Comparison of ENCODE assay signal across 9 cellular contexts in the genomic region with DNA sequence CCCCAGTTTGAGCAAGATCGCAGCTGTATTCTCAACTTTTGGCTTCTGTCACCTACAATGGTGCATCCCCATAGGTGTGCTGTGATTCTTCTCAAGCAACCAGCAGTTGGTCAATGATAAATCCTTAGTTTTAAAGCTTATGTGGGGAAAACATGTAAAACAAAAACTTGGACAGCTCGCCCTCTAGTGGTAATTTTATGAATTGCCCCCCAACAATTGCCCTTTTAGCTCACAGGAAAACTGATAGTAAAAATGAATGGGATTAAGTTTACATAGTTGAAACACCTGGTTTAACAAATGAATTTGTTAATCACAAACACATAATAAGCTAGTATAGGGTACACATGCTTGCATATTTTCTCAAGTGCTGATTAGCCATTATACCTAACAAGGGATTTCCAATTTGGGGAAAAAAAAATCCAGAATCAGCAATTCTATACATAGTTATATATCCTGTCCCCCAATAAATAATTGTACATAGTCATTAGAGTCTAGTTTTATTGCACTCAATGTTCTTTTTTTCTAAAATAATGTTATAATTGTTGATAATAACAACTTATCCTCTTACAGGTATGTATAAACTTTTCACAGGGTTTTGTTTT. TPM values are rescaled to one million over a fixed set of nuclear protein-coding genes. Genes with fewer than 3 reads are reported as not detected.
DNase-seq lines count a peak whose midpoint lies in the region; ATAC-seq, FAIRE-seq and TF ChIP-seq lines count a peak whose summit lies in the region.
"Had no signal": no experiment of that assay in that cellular context is flagged by ENCODE, and none has a peak within 500 bp of the region (broad histone marks: within the 10 kb centered on the region; RNA-seq: fewer than 3 reads in every experiment).

No MANE protein-coding gene starts in this region.

- H3K27me3 Mint-ChIP-seq in HFFc6 (ENCODE audit: insufficient read depth) = peaks cover 1% of the 10 kb centered on the region; the same call in 1 of the 2 replicates
- H3K27me3 Mint-ChIP-seq in activated CD8-positive, alpha-beta T cell treated with anti-CD3 and anti-CD28 coated beads, Interleukin-2, amount 10 ng/mL, durations not matched to agents 7 days and 5 days (ENCODE audit: low read depth) = no peaks in the 10 kb centered on the region

- intact Hi-C loops in kidney (cut with DNase I) = no loop called here
- intact Hi-C loops in uterus (cut with DNase I; ENCODE audit: low total_unique reads) = no loop called here

- peaks cover 0 to 12% of the 10 kb centered on the region in 2 donors for H3K27me3 ChIP-seq in uterus

- ATAC-seq in activated CD8-positive, alpha-beta T cell treated with anti-CD3 and anti-CD28 coated beads, Interleukin-2, amount 10 ng/mL, durations not matched to agents 7 days and 5 days = no peak
- ATAC-seq in GM19328 (IDR thresholded peaks at IDR 0.05; ENCODE audit: unreplicated experiment) (no peak), GM21447 (IDR thresholded peaks at IDR 0.05; ENCODE audit: unreplicated experiment) (no peak)

- H3K4me3 ChIP-seq in kidney (ENCODE audit: low read length in 2 of 2) = no peak overlapping the region
- H3K4me3 ChIP-seq in uterus = no peak overlapping the region

- H3K36me3 ChIP-seq in kidney (ENCODE audit: control insufficient read depth in 1 of 2, insufficient read depth in 2 of 2, low read length in 2 of 2) (no peaks in the 10 kb centered on the region), uterus (no peaks in the 10 kb centered on the region)

- no peaks in the 10 kb centered on the region for H3K9me3 Mint-ChIP-seq in HFFc6
- no peaks in the 10 kb centered on the region for H3K9me3 Mint-ChIP-seq in activated CD8-positive, alpha-beta T cell treated with anti-CD3 and anti-CD28 coated beads, Interleukin-2, amount 10 ng/mL, durations not matched to agents 7 days and 5 days (ENCODE audit: insufficient read depth)

- no peaks in the 10 kb centered on the region for H3K4me1 Mint-ChIP-seq in HFFc6 (ENCODE audit: low read depth)
- H3K4me1 Mint-ChIP-seq in activated CD8-positive, alpha-beta T cell treated with anti-CD3 and anti-CD28 coated beads, Interleukin-2, amount 10 ng/mL, durations not matched to agents 7 days and 5 days (ENCODE audit: low read depth) = no peaks in the 10 kb centered on the region

- H3K36me3 Mint-ChIP-seq in HFFc6 (ENCODE audit: low read depth) = no peaks in the 10 kb centered on the region
- no peaks in the 10 kb centered on the region for H3K36me3 Mint-ChIP-seq in activated CD8-positive, alpha-beta T cell treated with anti-CD3 and anti-CD28 coated beads, Interleukin-2, amount 10 ng/mL, durations not matched to agents 7 days and 5 days (ENCODE audit: low read depth)

- H3K4me1 ChIP-seq in kidney (ENCODE audit: control insufficient read depth in 1 of 2, insufficient read depth in 1 of 2, low read depth in 1 of 2, low read length in 2 of 2) = no peaks in the 10 kb centered on the region
- no peaks in the 10 kb centered on the region for H3K4me1 ChIP-seq in uterus

- H3K27ac ChIP-seq in kidney (ENCODE audit: low read depth in 2 of 2, low read length in 2 of 2) (no peak overlapping the region), uterus (no peak overlapping the region)

- no peak overlapping the region for H3K27ac Mint-ChIP-seq in HFFc6
- no peak overlapping the region for H3K27ac Mint-ChIP-seq in activated CD8-positive, alpha-beta T cell treated with anti-CD3 and anti-CD28 coated beads, Interleukin-2, amount 10 ng/mL, durations not matched to agents 7 days and 5 days

- TF ChIP-seq POLR2A in uterus (IDR thresholded peaks at IDR 0.05) = no peak

- POLR2A ChIA-PET in activated CD8-positive, alpha-beta T cell treated with anti-CD3 and anti-CD28 coated beads, Interleukin-2, amount 10 ng/mL, durations not matched to agents 7 days and 5 days (lab: Charles Lee) = no interaction called here

- CTCF ChIA-PET in activated CD8-positive, alpha-beta T cell treated with anti-CD3 and anti-CD28 coated beads, Interleukin-2, amount 10 ng/mL, durations not matched to agents 7 days and 5 days (lab: Charles Lee) = interaction anchor here (1.0 to 1.1 kb wide), 3 partner anchors 20 to 37 kb away, joined by 3 to 4 read pairs (median 3); no protein-coding TSS in a partner anchor

- FAIRE-seq in kidney (lab: Jason Lieb, UNC) = peak; percentile 96

- H3K9me3 ChIP-seq in kidney (ENCODE audit: control insufficient read depth in 1 of 2, low read length in 2 of 2) (no peaks in the 10 kb centered on the region), uterus (no peaks in the 10 kb centered on the region)

- no peak overlapping the region for H3K9ac ChIP-seq in kidney (ENCODE audit: low read length in 2 of 2)

- H3K4me3 Mint-ChIP-seq in HFFc6 = no peak overlapping the region
- H3K4me3 Mint-ChIP-seq in activated CD8-positive, alpha-beta T cell treated with anti-CD3 and anti-CD28 coated beads, Interleukin-2, amount 10 ng/mL, durations not matched to agents 7 days and 5 days = no peak overlapping the region

- DNase-seq in NCI-H2107 treated with DMSO at 0.1 percent for 48 hours (lab: John Stamatoyannopoulos, UW; ENCODE audit: unreplicated experiment) (peak; percentile 2), NCI-H2107 (lab: John Stamatoyannopoulos, UW) (no peak), HFFc6 (peak; percentile 10), kidney (no peak), uterus (no peak)
- DNase-seq in activated CD8-positive, alpha-beta T cell treated with anti-CD3 and anti-CD28 coated beads, Interleukin-2, amount 10 ng/mL, durations not matched to agents 7 days and 5 days = peak; percentile 23

- peak; percentile 80 for TF ChIP-seq CTCF in HFFc6 (IDR thresholded peaks at IDR 0.05)
- peak; percentile 66 for TF ChIP-seq CTCF in kidney (IDR thresholded peaks at IDR 0.05; ENCODE audit: borderline replicate concordance, extremely low read depth, insufficient read depth)
- TF ChIP-seq CTCF in uterus (IDR thresholded peaks at IDR 0.05) = peak; percentile 43 to 59 (median 50)

RNA-seq across cellular contexts. Expression of a gene that starts 30.1 kb away (rescaled TPM):
- total RNA-seq in HFFc6 (2021; fragmentation: NEBNext Ultra II Directional; extraction: Animal tissue kit (Norgen Biotek cat#: 25700)) = not detected
- not detected for total RNA-seq in activated CD8-positive, alpha-beta T cell treated with anti-CD3 and anti-CD28 coated beads, Interleukin-2, amount 10 ng/mL, durations not matched to agents 7 days and 5 days
- not detected for total RNA-seq in kidney
- not detected for polyA plus RNA-seq in kidney (ENCODE audit: insufficient read depth, low read depth, low replicate concordance)
- total RNA-seq in uterus = not detected
- total RNA-seq: skeletal muscle tissue had no signal

Comparison
In these comparisons a context has a peak if more than half of its experiments do, and no peak if none do; other contexts are left out.
1. DNase-seq: peak in NCI-H2107 treated with DMSO at 0.1 percent for 48 hours (single experiment), HFFc6 (single experiment) and activated CD8-positive, alpha-beta T cell treated with anti-CD3 and anti-CD28 coated beads, Interleukin-2, amount 10 ng/mL, durations not matched to agents 7 days and 5 days (single experiment); none in NCI-H2107 (single experiment), kidney (single experiment) and uterus (0 of 2).
2. Peak in every context shown above with its lines, with median percentiles within 50 percentile points of each other: CTCF ChIP-seq.